8 cellular contexts compared by ENCODE assay signal in the genomic region with DNA sequence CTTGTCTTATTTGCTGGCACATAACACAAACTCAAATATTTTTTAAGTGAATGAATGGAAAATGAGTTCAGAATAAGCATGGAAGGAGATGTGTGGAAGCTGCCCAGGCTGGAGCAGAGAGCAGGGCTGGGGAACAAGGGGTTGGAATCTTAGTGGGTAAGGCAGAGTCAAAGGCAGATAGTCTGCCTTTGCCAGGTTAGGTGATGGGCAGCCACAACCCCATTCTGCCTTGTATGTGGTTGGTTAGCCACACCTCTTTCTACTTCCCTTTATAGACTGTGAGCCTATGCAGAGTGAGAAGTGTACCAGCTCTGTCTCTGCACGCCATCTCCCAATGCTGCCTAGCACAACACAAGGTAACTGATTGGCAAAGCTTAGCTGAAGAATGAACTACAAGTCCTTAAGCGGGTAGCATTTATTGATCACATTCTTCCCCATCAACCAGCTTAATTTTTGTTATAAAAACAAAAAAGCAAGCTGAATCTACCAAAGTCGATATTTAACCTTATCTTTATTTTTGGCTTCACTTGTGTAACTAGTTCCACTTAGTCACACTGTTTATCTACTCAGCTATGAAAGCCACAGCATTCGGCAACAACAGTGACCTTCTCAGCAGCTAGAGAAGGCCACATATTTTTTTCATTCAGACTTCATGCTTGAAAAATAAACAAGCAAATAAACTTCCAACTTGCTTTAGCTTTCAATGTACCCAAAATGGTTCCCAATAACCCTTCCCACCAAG.
A peak's percentile ranks its signal among the peaks of the same experiment; 100 is the strongest.
DNase-seq lines count a peak whose midpoint lies in the region; ATAC-seq, FAIRE-seq and TF ChIP-seq lines count a peak whose summit lies in the region.

No MANE protein-coding gene starts in this region.

- WGBS in pancreas, 2 donors: 8 to 11% methylated on average over 4 of the region's 4 CpGs

- H3K27me3 ChIP-seq in ascending aorta: no peaks in the 10 kb centered on the region
- H3K27me3 ChIP-seq in pancreas: no peaks in the 10 kb centered on the region

- no peaks in the 10 kb centered on the region for H3K9me3 ChIP-seq in ascending aorta
- H3K9me3 ChIP-seq in pancreas: no peaks in the 10 kb centered on the region

- peak; percentile 82 for DNase-seq in SIG-M5 treated with dmso at 0.1 percent for 504 hours (lab: John Stamatoyannopoulos, UW; ENCODE audit: unreplicated experiment)
- DNase-seq in ascending aorta (ENCODE audit: low spot score in 2 of 2): peak in 1 of 2 donors; percentile 72
- DNase-seq in pancreas: peak in 3 of 6 donors; percentile 37 to 44 (median 38)
- DNase-seq in NCI-H748 treated with DMSO at 0.1 percent for 48 hours (lab: John Stamatoyannopoulos, UW): no peak
- no peak for DNase-seq in RWPE1 (ENCODE audit: low spot score)
- no peak for DNase-seq in NCI-H2196 treated with DMSO at 0.1 percent for 48 hours (lab: John Stamatoyannopoulos, UW; ENCODE audit: unreplicated experiment)

- H3K36me3 ChIP-seq in ascending aorta (no peaks in the 10 kb centered on the region), pancreas (no peaks in the 10 kb centered on the region)

- TF ChIP-seq CTCF in ascending aorta (IDR thresholded peaks at IDR 0.05) (no peak), pancreas (IDR thresholded peaks at IDR 0.05) (no peak), RWPE1 (conservative IDR thresholded peaks at IDR 0.05; ENCODE audit: low read depth) (no peak)

- ATAC-seq in GM18868 (IDR thresholded peaks at IDR 0.05; ENCODE audit: unreplicated experiment) (peak; percentile 100), HG02884 (IDR thresholded peaks at IDR 0.05; ENCODE audit: unreplicated experiment) (peak; percentile 99), pancreas (peak; percentile 82 to 87 (median 84))

- H3K4me1 ChIP-seq in ascending aorta (peaks cover 4 to 21% of the 10 kb centered on the region in 2 donors), pancreas (peaks cover 24 to 45% (median 30%) of the 10 kb centered on the region in 3 donors)

- H3K4me3 ChIP-seq in ascending aorta (peak overlapping the region; percentile 23 to 28), pancreas (no peak overlapping the region)

- FAIRE-seq in pancreas (lab: Jason Lieb, UNC): no peak

- CTCF ChIA-PET in RWPE1 (lab: Yijun Ruan, JAX): interaction anchor here (0.6 to 1.0 kb wide), 2 partner anchors 11 to 860 kb away, joined by 3 read pairs; no protein-coding TSS in a partner anchor

- intact Hi-C loops in ascending aorta (cut with DNase I) (no loop called here), pancreas (cut with DNase I) (no loop called here)

- POLR2A ChIA-PET in RWPE1 (lab: Yijun Ruan, JAX; ENCODE audit: low non-redundant PET): no interaction called here

- H3K27ac ChIP-seq in ascending aorta (peak overlapping the region; percentile 79 to 88), pancreas (peak overlapping the region; percentile 35 to 90 (median 74)), RWPE1 (no peak overlapping the region)

Comparison
In these comparisons a context has a peak if more than half of its experiments do, and no peak if none do; other contexts are left out.
1. H3K4me3 ChIP-seq: peak in ascending aorta (2 of 2); none in pancreas (0 of 4).
2. Peak in every context shown above with its lines, with median percentiles within 50 percentile points of each other: ATAC-seq.